In genomic region chr19:38557205-38557799, GRCh38 we compare ENCODE assay signal across 9 cellular contexts.
A peak's percentile ranks its signal among the peaks of the same experiment; 100 is the strongest.
DNase-seq lines count a peak whose midpoint lies in the region; ATAC-seq lines count a peak whose summit lies in the region.
"Had no signal": no experiment of that assay in that cellular context is flagged by ENCODE, and none has a peak within 500 bp of the region (broad histone marks: within the 10 kb centered on the region; RNA-seq: fewer than 3 reads in every experiment).

No MANE protein-coding gene starts in this region.

- peak; percentile 48 for DNase-seq in activated naive CD4-positive, alpha-beta T cell treated with Interleukin-2 at 50 U/mL for 16 hours
- DNase-seq in activated naive CD4-positive, alpha-beta T cell treated with anti-CD3 and anti-CD28 coated beads for 36 hours, result no peak
- DNase-seq in T-helper 9 cell (peak; percentile 19), NCI-H1694 treated with DMSO at 0.1 percent for 48 hours (lab: John Stamatoyannopoulos, UW) (no peak), NCI-H2081 treated with DMSO at 0.1 percent for 48 hours (lab: John Stamatoyannopoulos, UW) (no peak), islet precursor cell (no peak)
- no peak for DNase-seq in stimulated activated naive B cell treated with anti-CD40 and anti-IgM and Interleukin-4, amounts not matched to agents 10 μg/mL and 1 μg/mL and 100 μg/mL, for 72 hours
- DNase-seq: NCI-H1092 had no signal

- intact Hi-C loops in activated naive CD4-positive, alpha-beta T cell treated with anti-CD3 and anti-CD28 coated beads for 36 hours (cut with micrococcal nuclease), result loop anchor here (5.0 kb wide), 1 partner anchor 60 kb away; the partner anchor contains the start of genes EIF3K and MAP4K1

- ATAC-seq in HG02885 (IDR thresholded peaks at IDR 0.05; ENCODE audit: poor library complexity, unreplicated experiment), result peak; percentile 54
- peak; percentile 44 to 50 for ATAC-seq in stimulated activated naive B cell treated with anti-CD40 and anti-IgM and Interleukin-4, amounts not matched to agents 10 μg/mL and 1 μg/mL and 100 μg/mL, for 72 hours (replicated peaks)

- H3K9me3 Mint-ChIP-seq in activated naive CD4-positive, alpha-beta T cell treated with anti-CD3 and anti-CD28 coated beads for 36 hours, result no peaks in the 10 kb centered on the region
- H3K9me3 Mint-ChIP-seq in stimulated activated naive B cell treated with anti-CD40 and anti-IgM and Interleukin-4, amounts not matched to agents 10 μg/mL and 1 μg/mL and 100 μg/mL, for 72 hours, result peaks cover 0 to 3% of the 10 kb centered on the region in 2 donors

- H3K36me3 Mint-ChIP-seq in activated naive CD4-positive, alpha-beta T cell treated with anti-CD3 and anti-CD28 coated beads for 36 hours (ENCODE audit: low read depth), result no peaks in the 10 kb centered on the region
- peaks cover 0 to 2% of the 10 kb centered on the region in 2 donors for H3K36me3 Mint-ChIP-seq in stimulated activated naive B cell treated with anti-CD40 and anti-IgM and Interleukin-4, amounts not matched to agents 10 μg/mL and 1 μg/mL and 100 μg/mL, for 72 hours

- CTCF ChIA-PET in activated naive CD4-positive, alpha-beta T cell treated with anti-CD3 and anti-CD28 coated beads for 36 hours (lab: Charles Lee), result interaction anchor here (0.8 kb wide), 1 partner anchor 28 kb away, joined by 4 read pairs; no protein-coding TSS in a partner anchor

- no peak overlapping the region for H3K4me3 Mint-ChIP-seq in activated naive CD4-positive, alpha-beta T cell treated with anti-CD3 and anti-CD28 coated beads for 36 hours
- H3K4me3 Mint-ChIP-seq in stimulated activated naive B cell treated with anti-CD40 and anti-IgM and Interleukin-4, amounts not matched to agents 10 μg/mL and 1 μg/mL and 100 μg/mL, for 72 hours, result no peak overlapping the region

- peaks cover 22% of the 10 kb centered on the region for H3K4me1 Mint-ChIP-seq in activated naive CD4-positive, alpha-beta T cell treated with anti-CD3 and anti-CD28 coated beads for 36 hours (ENCODE audit: low read depth)
- peaks cover 16 to 34% of the 10 kb centered on the region in 2 donors for H3K4me1 Mint-ChIP-seq in stimulated activated naive B cell treated with anti-CD40 and anti-IgM and Interleukin-4, amounts not matched to agents 10 μg/mL and 1 μg/mL and 100 μg/mL, for 72 hours

- H3K27ac Mint-ChIP-seq in activated naive CD4-positive, alpha-beta T cell treated with anti-CD3 and anti-CD28 coated beads for 36 hours, result no peak overlapping the region
- H3K27ac Mint-ChIP-seq in stimulated activated naive B cell treated with anti-CD40 and anti-IgM and Interleukin-4, amounts not matched to agents 10 μg/mL and 1 μg/mL and 100 μg/mL, for 72 hours, result peak overlapping the region; percentile 49

- peaks cover 3% of the 10 kb centered on the region for H3K27me3 Mint-ChIP-seq in activated naive CD4-positive, alpha-beta T cell treated with anti-CD3 and anti-CD28 coated beads for 36 hours (ENCODE audit: low read depth)
- H3K27me3 Mint-ChIP-seq in stimulated activated naive B cell treated with anti-CD40 and anti-IgM and Interleukin-4, amounts not matched to agents 10 μg/mL and 1 μg/mL and 100 μg/mL, for 72 hours, result peaks cover 25 to 44% of the 10 kb centered on the region in 2 donors

Comparison
In these comparisons a context has a peak if more than half of its experiments do, and no peak if none do; other contexts are left out.
1. DNase-seq: peak in activated naive CD4-positive, alpha-beta T cell treated with Interleukin-2 at 50 U/mL for 16 hours (single experiment) and T-helper 9 cell (single experiment); none in activated naive CD4-positive, alpha-beta T cell treated with anti-CD3 and anti-CD28 coated beads for 36 hours (single experiment), stimulated activated naive B cell treated with anti-CD40 and anti-IgM and Interleukin-4, amounts not matched to agents 10 μg/mL and 1 μg/mL and 100 μg/mL, for 72 hours (single experiment), NCI-H1694 treated with DMSO at 0.1 percent for 48 hours (single experiment), NCI-H2081 treated with DMSO at 0.1 percent for 48 hours (single experiment) and islet precursor cell (single experiment).